In genomic region chr2:202276060-202276720, GRCh38 we compare ENCODE assay signal across 8 cellular contexts. TPM values are rescaled to one million over a fixed set of nuclear protein-coding genes. Genes with fewer than 3 reads are reported as not detected.
A peak's percentile ranks its signal among the peaks of the same experiment; 100 is the strongest.
DNase-seq lines count a peak whose midpoint lies in the region; ATAC-seq and TF ChIP-seq lines count a peak whose summit lies in the region.
"Not testable (repeated sequence)": the region's sequence is repeated elsewhere in the genome, so short reads cannot be mapped to it uniquely, and the experiment has no call there.

No MANE protein-coding gene starts in this region.

- peaks cover 52% of the 10 kb centered on the region for H3K36me3 ChIP-seq in endodermal cell (ENCODE audit: control insufficient read depth, insufficient read depth, low read length)

- not testable (repeated sequence) for TF ChIP-seq CTCF in CD14-positive monocyte (IDR thresholded peaks at IDR 0.05); endodermal cell (conservative IDR thresholded peaks at IDR 0.05)

- H3K27me3 ChIP-seq in endodermal cell (ENCODE audit: control insufficient read depth, insufficient read depth, low read length, poor library complexity, severe bottlenecking): not testable (repeated sequence)

- H3K27ac ChIP-seq in endodermal cell (ENCODE audit: low read depth, low read length): not testable (repeated sequence)

- H3K27ac Mint-ChIP-seq in CD14-positive monocyte: peak overlapping the region; percentile 6 to 81 (median 46)
- peak overlapping the region; percentile 85 for H3K27ac Mint-ChIP-seq in T-helper 1 cell treated with Interleukin-12 subunit alpha and Interleukin-12 subunit beta and Interleukin-4 antibody, amounts not matched to agents 30 μg/mL and 1 μg/mL, for 36 hours
- H3K27ac Mint-ChIP-seq in activated CD8-positive, alpha-beta memory T cell treated with anti-CD3 and anti-CD28 coated beads, Interleukin-2, amount 10 ng/mL, durations not matched to agents 7 days and 5 days: peak overlapping the region; percentile 79
- peak overlapping the region; percentile 89 for H3K27ac Mint-ChIP-seq in activated naive CD8-positive, alpha-beta T cell treated with anti-CD3 and anti-CD28 coated beads, Interleukin-2, amount 50 U/mL, for 24 hours
- peak overlapping the region; percentile 35 for H3K27ac Mint-ChIP-seq in endodermal cell
- peak overlapping the region; percentile 95 for H3K27ac Mint-ChIP-seq in stimulated activated effector memory CD8-positive, alpha-beta T cell treated with anti-CD3 and anti-CD28 coated beads, Interleukin-12 subunit alpha, Interleukin-12 subunit beta, amount 100 ng/mL, for 72 hours

- H3K9me3 ChIP-seq in endodermal cell (ENCODE audit: control insufficient read depth, low read length): not testable (repeated sequence)

- not testable (repeated sequence) for H3K27me3 Mint-ChIP-seq in CD14-positive monocyte (ENCODE audit: low read depth in 3 of 3); T-helper 1 cell treated with Interleukin-12 subunit alpha and Interleukin-12 subunit beta and Interleukin-4 antibody, amounts not matched to agents 30 μg/mL and 1 μg/mL, for 36 hours (ENCODE audit: low read depth); activated CD8-positive, alpha-beta memory T cell treated with anti-CD3 and anti-CD28 coated beads, Interleukin-2, amount 10 ng/mL, durations not matched to agents 7 days and 5 days; activated naive CD8-positive, alpha-beta T cell treated with anti-CD3 and anti-CD28 coated beads, Interleukin-2, amount 50 U/mL, for 24 hours; endodermal cell (ENCODE audit: insufficient read depth)

- ATAC-seq in activated CD8-positive, alpha-beta memory T cell treated with anti-CD3 and anti-CD28 coated beads, Interleukin-2, amount 10 ng/mL, durations not matched to agents 7 days and 5 days: not testable (repeated sequence)
- ATAC-seq in activated naive CD8-positive, alpha-beta T cell treated with anti-CD3 and anti-CD28 coated beads, Interleukin-2, amount 50 U/mL, for 24 hours: peak; percentile 78
- ATAC-seq in stimulated activated effector memory CD8-positive, alpha-beta T cell treated with anti-CD3 and anti-CD28 coated beads, Interleukin-12 subunit alpha, Interleukin-12 subunit beta, amount 100 ng/mL, for 72 hours: peak; percentile 82

- not testable (repeated sequence) for H3K9me3 Mint-ChIP-seq in CD14-positive monocyte; T-helper 1 cell treated with Interleukin-12 subunit alpha and Interleukin-12 subunit beta and Interleukin-4 antibody, amounts not matched to agents 30 μg/mL and 1 μg/mL, for 36 hours; activated CD8-positive, alpha-beta memory T cell treated with anti-CD3 and anti-CD28 coated beads, Interleukin-2, amount 10 ng/mL, durations not matched to agents 7 days and 5 days (ENCODE audit: low read depth); activated naive CD8-positive, alpha-beta T cell treated with anti-CD3 and anti-CD28 coated beads, Interleukin-2, amount 50 U/mL, for 24 hours; endodermal cell; stimulated activated effector memory CD8-positive, alpha-beta T cell treated with anti-CD3 and anti-CD28 coated beads, Interleukin-12 subunit alpha, Interleukin-12 subunit beta, amount 100 ng/mL, for 72 hours

- CTCF ChIA-PET in activated CD8-positive, alpha-beta memory T cell treated with anti-CD3 and anti-CD28 coated beads, Interleukin-2, amount 10 ng/mL, durations not matched to agents 7 days and 5 days (lab: Charles Lee): interaction anchor here (3.1 kb wide), 1 partner anchor 9 kb away, joined by 14 read pairs; no protein-coding TSS in a partner anchor

- 94 to 100% methylated on average over 7 to 11 of the region's 11 CpGs for WGBS in endodermal cell (ENCODE audit: insufficient coverage in 1 of 2, insufficient read length in 1 of 2), 2 experiments

- not testable (repeated sequence) for H3K4me1 ChIP-seq in endodermal cell (ENCODE audit: control insufficient read depth, insufficient read depth, low read length)

- H3K36me3 Mint-ChIP-seq in CD14-positive monocyte: peaks cover 23 to 44% of the 10 kb centered on the region in 2 donors
- peaks cover 22% of the 10 kb centered on the region for H3K36me3 Mint-ChIP-seq in T-helper 1 cell treated with Interleukin-12 subunit alpha and Interleukin-12 subunit beta and Interleukin-4 antibody, amounts not matched to agents 30 μg/mL and 1 μg/mL, for 36 hours (ENCODE audit: low read depth)
- H3K36me3 Mint-ChIP-seq in activated CD8-positive, alpha-beta memory T cell treated with anti-CD3 and anti-CD28 coated beads, Interleukin-2, amount 10 ng/mL, durations not matched to agents 7 days and 5 days: peaks cover 34% of the 10 kb centered on the region
- H3K36me3 Mint-ChIP-seq in activated naive CD8-positive, alpha-beta T cell treated with anti-CD3 and anti-CD28 coated beads, Interleukin-2, amount 50 U/mL, for 24 hours (ENCODE audit: low read depth): peaks cover 62% of the 10 kb centered on the region
- peaks cover 35% of the 10 kb centered on the region for H3K36me3 Mint-ChIP-seq in endodermal cell (ENCODE audit: low read depth)
- H3K36me3 Mint-ChIP-seq in stimulated activated effector memory CD8-positive, alpha-beta T cell treated with anti-CD3 and anti-CD28 coated beads, Interleukin-12 subunit alpha, Interleukin-12 subunit beta, amount 100 ng/mL, for 72 hours: not testable (repeated sequence)

- H3K4me3 Mint-ChIP-seq in CD14-positive monocyte; activated CD8-positive, alpha-beta memory T cell treated with anti-CD3 and anti-CD28 coated beads, Interleukin-2, amount 10 ng/mL, durations not matched to agents 7 days and 5 days; endodermal cell: not testable (repeated sequence)
- H3K4me3 Mint-ChIP-seq in T-helper 1 cell treated with Interleukin-12 subunit alpha and Interleukin-12 subunit beta and Interleukin-4 antibody, amounts not matched to agents 30 μg/mL and 1 μg/mL, for 36 hours: peak overlapping the region; percentile 53
- H3K4me3 Mint-ChIP-seq in activated naive CD8-positive, alpha-beta T cell treated with anti-CD3 and anti-CD28 coated beads, Interleukin-2, amount 50 U/mL, for 24 hours: peak overlapping the region; percentile 40
- peak overlapping the region; percentile 49 for H3K4me3 Mint-ChIP-seq in stimulated activated effector memory CD8-positive, alpha-beta T cell treated with anti-CD3 and anti-CD28 coated beads, Interleukin-12 subunit alpha, Interleukin-12 subunit beta, amount 100 ng/mL, for 72 hours

- intact Hi-C loops in CD14-positive monocyte (cut with micrococcal nuclease): not testable (repeated sequence)

- not testable (repeated sequence) for DNase-seq in CD14-positive monocyte (ENCODE audit: low spot score); activated CD8-positive, alpha-beta memory T cell treated with anti-CD3 and anti-CD28 coated beads, Interleukin-2, amount 10 ng/mL, durations not matched to agents 7 days and 5 days; activated naive CD8-positive, alpha-beta T cell treated with anti-CD3 and anti-CD28 coated beads, Interleukin-2, amount 50 U/mL, for 24 hours; stimulated activated effector memory CD8-positive, alpha-beta T cell treated with anti-CD3 and anti-CD28 coated beads, Interleukin-12 subunit alpha, Interleukin-12 subunit beta, amount 100 ng/mL, for 72 hours (ENCODE audit: low spot score in 2 of 2)
- DNase-seq in HT1080 (ENCODE audit: low read depth) (peak; percentile 91), endodermal cell (peak; percentile 20), iris pigment epithelial cell (ENCODE audit: low read depth) (peak; percentile 81)

- H3K4me3 ChIP-seq in endodermal cell (ENCODE audit: low read length): not testable (repeated sequence)

- not testable (repeated sequence) for H3K4me1 Mint-ChIP-seq in CD14-positive monocyte, endodermal cell
- H3K4me1 Mint-ChIP-seq in T-helper 1 cell treated with Interleukin-12 subunit alpha and Interleukin-12 subunit beta and Interleukin-4 antibody, amounts not matched to agents 30 μg/mL and 1 μg/mL, for 36 hours (ENCODE audit: low read depth): peaks cover 26% of the 10 kb centered on the region
- peaks cover 46% of the 10 kb centered on the region for H3K4me1 Mint-ChIP-seq in activated CD8-positive, alpha-beta memory T cell treated with anti-CD3 and anti-CD28 coated beads, Interleukin-2, amount 10 ng/mL, durations not matched to agents 7 days and 5 days
- peaks cover 73% of the 10 kb centered on the region for H3K4me1 Mint-ChIP-seq in activated naive CD8-positive, alpha-beta T cell treated with anti-CD3 and anti-CD28 coated beads, Interleukin-2, amount 50 U/mL, for 24 hours
- peaks cover 42% of the 10 kb centered on the region for H3K4me1 Mint-ChIP-seq in stimulated activated effector memory CD8-positive, alpha-beta T cell treated with anti-CD3 and anti-CD28 coated beads, Interleukin-12 subunit alpha, Interleukin-12 subunit beta, amount 100 ng/mL, for 72 hours

- not testable (repeated sequence) for H3K9ac ChIP-seq in endodermal cell (ENCODE audit: extremely low read depth, low read length, poor library complexity, severe bottlenecking)

RNA-seq across cellular contexts. Expression of gene NOP58, which starts 10.6 kb away (rescaled TPM):
- polyA plus RNA-seq in CD14-positive monocyte: 10 to 100 TPM; 19.4 to 25.4 TPM
- 115 and 116 TPM in 2 replicates for total RNA-seq in HT1080 (2014; rRNA removed; shearing (Covaris generic))
- 99.5 and 118 TPM in 2 replicates for polyA plus RNA-seq in HT1080 (2015; cell fraction: cytosol; rRNA removed)
- polyA plus RNA-seq in HT1080 (2015; cell fraction: nucleus; rRNA removed): 289 and 298 TPM in 2 replicates
- 100 to 1,000 TPM; 121 to 143 TPM for total RNA-seq in activated CD8-positive, alpha-beta memory T cell treated with anti-CD3 and anti-CD28 coated beads, Interleukin-2, amount 10 ng/mL, durations not matched to agents 7 days and 5 days
- 10 to 100 TPM; 73.5 to 82.7 TPM for total RNA-seq in endodermal cell
- polyA plus RNA-seq in endodermal cell (2013, experiment 1 of 2): 74.9 TPM
- polyA plus RNA-seq in endodermal cell (2013, experiment 2 of 2): 77.2 TPM

RNA-seq across cellular contexts. Expression of gene SUMO1, which starts 37.8 kb away (rescaled TPM):
- polyA plus RNA-seq in CD14-positive monocyte: 100 to 1,000 TPM; 156 to 159 TPM
- total RNA-seq in HT1080 (2014; rRNA removed; shearing (Covaris generic)): 185 and 192 TPM in 2 replicates
- 192 and 216 TPM in 2 replicates for polyA plus RNA-seq in HT1080 (2015; cell fraction: cytosol; rRNA removed)
- polyA plus RNA-seq in HT1080 (2015; cell fraction: nucleus; rRNA removed): 80.4 and 80.8 TPM in 2 replicates
- 100 to 1,000 TPM in 1 of 2 experiments, 10 to 100 TPM in 1; 79.6 to 104 TPM for total RNA-seq in activated CD8-positive, alpha-beta memory T cell treated with anti-CD3 and anti-CD28 coated beads, Interleukin-2, amount 10 ng/mL, durations not matched to agents 7 days and 5 days
- total RNA-seq in endodermal cell: 100 to 1,000 TPM; 168 to 183 TPM
- 151 TPM for polyA plus RNA-seq in endodermal cell (2013, experiment 1 of 2)
- polyA plus RNA-seq in endodermal cell (2013, experiment 2 of 2): 147 TPM

Comparison
In these comparisons a context has a peak if more than half of its experiments do, and no peak if none do; other contexts are left out.
1. H3K27ac Mint-ChIP-seq: peak in every context shown above with its lines; median percentile 95 in stimulated activated effector memory CD8-positive, alpha-beta T cell treated with anti-CD3 and anti-CD28 coated beads, Interleukin-12 subunit alpha, Interleukin-12 subunit beta, amount 100 ng/mL, for 72 hours; 89 in activated naive CD8-positive, alpha-beta T cell treated with anti-CD3 and anti-CD28 coated beads, Interleukin-2, amount 50 U/mL, for 24 hours; 85 in T-helper 1 cell treated with Interleukin-12 subunit alpha and Interleukin-12 subunit beta and Interleukin-4 antibody, amounts not matched to agents 30 μg/mL and 1 μg/mL, for 36 hours; 79 in activated CD8-positive, alpha-beta memory T cell treated with anti-CD3 and anti-CD28 coated beads, Interleukin-2, amount 10 ng/mL, durations not matched to agents 7 days and 5 days; 46 in CD14-positive monocyte; 35 in endodermal cell.